9 cellular contexts compared by ENCODE assay signal in genomic region chr1:12518956-12519707, GRCh38.
A peak's percentile ranks its signal among the peaks of the same experiment; 100 is the strongest.
DNase-seq lines count a peak whose midpoint lies in the region; ATAC-seq and TF ChIP-seq lines count a peak whose summit lies in the region.
"Had no signal": no experiment of that assay in that cellular context is flagged by ENCODE, and none has a peak within 500 bp of the region (broad histone marks: within the 10 kb centered on the region; RNA-seq: fewer than 3 reads in every experiment).

No MANE protein-coding gene starts in this region.

- intact Hi-C loops in dorsolateral prefrontal cortex (cut with DNase I) = no loop called here

- H3K9me3 ChIP-seq in thymus (ENCODE audit: control insufficient read depth) = no peaks in the 10 kb centered on the region

- H3K27me3 Mint-ChIP-seq in nephron progenitor cell (ENCODE audit: low read depth, poor library complexity) = peaks cover 3% of the 10 kb centered on the region

- peak overlapping the region in 39 of 59 donors; percentile 3 to 48 (median 27) for H3K4me3 ChIP-seq in dorsolateral prefrontal cortex
- no peak overlapping the region for H3K4me3 ChIP-seq in thymus (ENCODE audit: low read length)

- H3K4me1 Mint-ChIP-seq in nephron progenitor cell = peaks cover 25% of the 10 kb centered on the region

- WGBS in thymus = 87% methylated on average over 22 of the region's 22 CpGs

- peak overlapping the region in 13 of 59 donors; percentile 4 to 65 (median 42) for H3K27ac ChIP-seq in dorsolateral prefrontal cortex
- peak overlapping the region; percentile 4 for H3K27ac ChIP-seq in thymus (ENCODE audit: low read depth)

- H3K36me3 ChIP-seq in thymus (ENCODE audit: control insufficient read depth, insufficient read depth) = no peaks in the 10 kb centered on the region

- TF ChIP-seq CTCF in dorsolateral prefrontal cortex (IDR thresholded peaks at IDR 0.05 in 54 of 56, conservative IDR thresholded peaks at IDR 0.05 in 2 of 56; ENCODE audit: low read depth in 1 of 56, partially characterized antibody in 56 of 56) (no peak), nephron progenitor cell (IDR thresholded peaks at IDR 0.05) (no peak)

- no peak overlapping the region for H3K4me3 Mint-ChIP-seq in nephron progenitor cell

- H3K27me3 ChIP-seq in dorsolateral prefrontal cortex (no peaks in the 10 kb centered on the region), thymus (ENCODE audit: control insufficient read depth, insufficient read depth) (no peaks in the 10 kb centered on the region)

- no peaks in the 10 kb centered on the region for H3K36me3 Mint-ChIP-seq in nephron progenitor cell (ENCODE audit: low read depth)

- H3K4me1 ChIP-seq in thymus (ENCODE audit: control insufficient read depth, insufficient read depth, low read length) = peaks cover 3% of the 10 kb centered on the region

- peak overlapping the region; percentile 15 for H3K27ac Mint-ChIP-seq in nephron progenitor cell

- no peaks in the 10 kb centered on the region for H3K9me3 Mint-ChIP-seq in nephron progenitor cell

- peak; percentile 78 for DNase-seq in activated CD4-positive, alpha-beta T cell treated with anti-CD3 and anti-CD28 coated beads for 48 hours
- DNase-seq in activated CD4-positive, alpha-beta T cell treated with anti-CD3 and anti-CD28 coated beads for 1 hour = no peak
- DNase-seq in dorsolateral prefrontal cortex (peak in 6 of 10 donors; percentile 31 to 74 (median 58)), nephron progenitor cell (peak; percentile 39), UCSD-AML1 (lab: John Stamatoyannopoulos, UW; ENCODE audit: unreplicated experiment) (no peak), NCI-H82 treated with DMSO at 0.1 percent for 48 hours (lab: John Stamatoyannopoulos, UW; ENCODE audit: unreplicated experiment) (no peak)
- DNase-seq: ACHN had no signal

- ATAC-seq in GM21360 (IDR thresholded peaks at IDR 0.05; ENCODE audit: unreplicated experiment) = no peak

Comparison
In these comparisons a context has a peak if more than half of its experiments do, and no peak if none do; other contexts are left out.
1. DNase-seq: peak in activated CD4-positive, alpha-beta T cell treated with anti-CD3 and anti-CD28 coated beads for 48 hours (single experiment), dorsolateral prefrontal cortex (6 of 10) and nephron progenitor cell (single experiment); none in activated CD4-positive, alpha-beta T cell treated with anti-CD3 and anti-CD28 coated beads for 1 hour (single experiment), UCSD-AML1 (single experiment) and NCI-H82 treated with DMSO at 0.1 percent for 48 hours (single experiment).